12 cellular contexts compared by ENCODE assay signal in the genomic region with DNA sequence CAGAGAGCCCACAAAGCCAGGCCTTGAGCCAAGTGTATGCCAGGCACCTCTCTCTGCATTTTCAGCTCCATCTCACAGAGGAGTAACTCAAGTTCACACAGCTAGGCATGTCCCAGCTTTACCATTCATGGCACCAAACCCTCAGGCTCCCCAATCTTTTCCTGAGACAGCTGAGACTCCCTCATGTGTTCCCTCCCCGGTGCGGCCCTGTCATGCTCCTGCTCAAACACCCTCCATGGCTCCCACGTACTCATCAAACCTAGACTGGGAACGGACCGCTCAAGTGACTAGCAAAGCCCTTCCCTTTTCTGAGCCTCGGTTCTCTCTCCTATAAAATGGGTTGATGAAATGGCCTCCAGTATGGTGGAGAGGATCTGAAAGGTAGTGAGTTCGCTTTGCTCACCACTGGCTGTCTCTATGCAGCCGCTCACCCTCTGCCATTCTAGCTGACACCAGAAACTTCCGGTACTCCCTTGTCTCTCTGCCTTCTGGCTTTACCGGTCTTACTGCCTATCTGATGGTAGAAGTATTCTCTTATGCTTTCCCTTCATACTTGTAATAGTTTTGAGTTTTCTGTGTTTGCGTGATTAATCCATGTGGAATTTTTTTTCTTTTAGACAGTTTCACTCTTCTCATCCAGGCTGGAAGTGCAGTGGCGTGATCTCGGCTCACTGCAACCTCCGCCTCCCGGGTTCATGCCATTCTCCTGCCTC. TPM values are rescaled to one million over a fixed set of nuclear protein-coding genes. Genes with fewer than 3 reads are reported as not detected.
DNase-seq lines count a peak whose midpoint lies in the region; ATAC-seq, FAIRE-seq and TF ChIP-seq lines count a peak whose summit lies in the region.
"Had no signal": no experiment of that assay in that cellular context is flagged by ENCODE, and none has a peak within 500 bp of the region (broad histone marks: within the 10 kb centered on the region; RNA-seq: fewer than 3 reads in every experiment).

No MANE protein-coding gene starts in this region.

- no peaks in the 10 kb centered on the region for H3K9me3 ChIP-seq in CD4-positive, alpha-beta memory T cell (ENCODE audit: control insufficient read depth in 1 of 2, low read length in 2 of 2)
- H3K9me3 ChIP-seq in SJSA1 (replicated peaks) (no peaks in the 10 kb centered on the region), Karpas-422 (ENCODE audit: low read length) (no peaks in the 10 kb centered on the region)

- CTCF ChIA-PET in CD4-positive, alpha-beta memory T cell (lab: Charles Lee; ENCODE audit: partially characterized antibody): interaction anchor here (1.4 to 1.9 kb wide), 3 partner anchors 12 to 82 kb away, joined by 3 to 9 read pairs (median 7); no protein-coding TSS in a partner anchor

- no peak for TF ChIP-seq CTCF in progenitor cell of endocrine pancreas (IDR thresholded peaks at IDR 0.05; ENCODE audit: unreplicated experiment)

- H3K27me3 ChIP-seq in CD4-positive, alpha-beta memory T cell (ENCODE audit: insufficient read depth, low read length): no peaks in the 10 kb centered on the region
- H3K27me3 ChIP-seq in SJSA1 (replicated peaks) (no peaks in the 10 kb centered on the region), Karpas-422 (ENCODE audit: low read length) (no peaks in the 10 kb centered on the region)

- FAIRE-seq in frontal cortex (lab: Jason Lieb, UNC): no peak
- FAIRE-seq: colon had no signal

- H3K36me3 Mint-ChIP-seq in CD4-positive, alpha-beta memory T cell: peaks cover 15 to 26% of the 10 kb centered on the region in 2 donors
- no peaks in the 10 kb centered on the region for H3K36me3 Mint-ChIP-seq in progenitor cell of endocrine pancreas (ENCODE audit: insufficient read depth)

- peaks cover 0 to 3% (median 0%) of the 10 kb centered on the region in 8 donors for H3K9me3 Mint-ChIP-seq in CD4-positive, alpha-beta memory T cell
- no peaks in the 10 kb centered on the region for H3K9me3 Mint-ChIP-seq in progenitor cell of endocrine pancreas (ENCODE audit: low read depth)
- H3K9me3 Mint-ChIP-seq: T-helper 1 cell treated with Interleukin-12 subunit alpha and Interleukin-12 subunit beta and Interleukin-4 antibody, amounts not matched to agents 30 μg/mL and 1 μg/mL, for 36 hours had no signal

- H3K4me3 Mint-ChIP-seq in CD4-positive, alpha-beta memory T cell: no peak overlapping the region
- H3K4me3 Mint-ChIP-seq in progenitor cell of endocrine pancreas (ENCODE audit: low read depth): no peak overlapping the region
- H3K4me3 Mint-ChIP-seq: T-helper 1 cell treated with Interleukin-12 subunit alpha and Interleukin-12 subunit beta and Interleukin-4 antibody, amounts not matched to agents 30 μg/mL and 1 μg/mL, for 36 hours had no signal

- peak; percentile 90 for ATAC-seq in esophagus mucosa
- no peak for ATAC-seq in GM18873 (IDR thresholded peaks at IDR 0.05; ENCODE audit: low FRiP score, unreplicated experiment)

- DNase-seq in CD4-positive, alpha-beta memory T cell: no peak
- DNase-seq in SJSA1 (ENCODE audit: low read depth in 1 of 2, low spot score in 2 of 2): peak; percentile 85 to 95
- DNase-seq in progenitor cell of endocrine pancreas (ENCODE audit: low spot score, unreplicated experiment): no peak
- DNase-seq in Karpas-422: no peak
- DNase-seq in NOMO-1 treated with DMSO at 0.1 percent for 48 hours (lab: John Stamatoyannopoulos, UW; ENCODE audit: unreplicated experiment): no peak
- DNase-seq in frontal cortex (ENCODE audit: low spot score in 2 of 2): no peak
- DNase-seq: GF-D8, MM.1S had no signal

- no peak overlapping the region for H3K4me3 ChIP-seq in CD4-positive, alpha-beta memory T cell (ENCODE audit: low read length in 2 of 2)
- H3K4me3 ChIP-seq in SJSA1 (peak overlapping the region; percentile 13), Karpas-422 (ENCODE audit: low read length) (no peak overlapping the region)

- no peak overlapping the region for H3K4me2 ChIP-seq in Karpas-422 (ENCODE audit: low read depth, low read length, poor library complexity, severe bottlenecking)

- intact Hi-C loops in CD4-positive, alpha-beta memory T cell (cut with micrococcal nuclease): no loop called here

- no peaks in the 10 kb centered on the region for H3K9me2 ChIP-seq in Karpas-422 (replicated peaks; ENCODE audit: insufficient read depth, low read length)

- H4K20me1 ChIP-seq in Karpas-422 (ENCODE audit: insufficient read depth, low read depth, low read length): 0 out of 2 replicates have a peak, but pooled peaks cover 5% of the 10 kb centered on the region

- H3K27ac Mint-ChIP-seq in CD4-positive, alpha-beta memory T cell: peak overlapping the region in 5 of 7 donors; percentile 31 to 89 (median 82)
- peak overlapping the region; percentile 66 for H3K27ac Mint-ChIP-seq in progenitor cell of endocrine pancreas
- H3K27ac Mint-ChIP-seq: T-helper 1 cell treated with Interleukin-12 subunit alpha and Interleukin-12 subunit beta and Interleukin-4 antibody, amounts not matched to agents 30 μg/mL and 1 μg/mL, for 36 hours had no signal

- H3K9ac ChIP-seq in Karpas-422 (ENCODE audit: low read length): no peak overlapping the region

- peaks cover 3% of the 10 kb centered on the region for H3K36me3 ChIP-seq in CD4-positive, alpha-beta memory T cell (ENCODE audit: insufficient read depth, low read length)
- H3K36me3 ChIP-seq in SJSA1: peaks cover 12% of the 10 kb centered on the region
- no peaks in the 10 kb centered on the region for H3K36me3 ChIP-seq in Karpas-422 (ENCODE audit: insufficient read depth, low read length)

- H3K4me1 Mint-ChIP-seq in CD4-positive, alpha-beta memory T cell: peaks cover 23 to 66% (median 42%) of the 10 kb centered on the region in 4 donors
- H3K4me1 Mint-ChIP-seq in progenitor cell of endocrine pancreas (ENCODE audit: low read depth): peaks cover 6% of the 10 kb centered on the region

- peaks cover 41% of the 10 kb centered on the region for H3K4me1 ChIP-seq in CD4-positive, alpha-beta memory T cell (ENCODE audit: insufficient read depth, low read length)
- H3K4me1 ChIP-seq in SJSA1 (replicated peaks) (peaks cover 34% of the 10 kb centered on the region), Karpas-422 (ENCODE audit: low read length) (no peaks in the 10 kb centered on the region)

- no peak overlapping the region for H3K27ac ChIP-seq in CD4-positive, alpha-beta memory T cell (ENCODE audit: low read depth, low read length)
- H3K27ac ChIP-seq in SJSA1 (peak overlapping the region; percentile 89), Karpas-422 (ENCODE audit: low read length) (no peak overlapping the region)

- H3K27me3 Mint-ChIP-seq in CD4-positive, alpha-beta memory T cell: no peaks in the 10 kb centered on the region
- H3K27me3 Mint-ChIP-seq in progenitor cell of endocrine pancreas: no peaks in the 10 kb centered on the region

- peaks cover 43% of the 10 kb centered on the region for H3K79me2 ChIP-seq in Karpas-422 (ENCODE audit: low read length)

- POLR2A ChIA-PET in CD4-positive, alpha-beta memory T cell (lab: Charles Lee; ENCODE audit: partially characterized antibody): interaction anchor here (1.3 to 2.2 kb wide), 2 partner anchors 14 to 21 kb away, joined by 3 to 17 read pairs; no protein-coding TSS in a partner anchor

- no peak overlapping the region for H2AFZ ChIP-seq in Karpas-422 (ENCODE audit: low read length)

RNA-seq across cellular contexts. Expression of a gene that starts 7.8 kb away (rescaled TPM):
- 100 to 1,000 TPM; 203 to 204 TPM for total RNA-seq in CD4-positive, alpha-beta memory T cell
- polyA plus RNA-seq in CD4-positive, alpha-beta memory T cell: 100 to 1,000 TPM; 195 to 284 TPM
- total RNA-seq in SJSA1 (2014; rRNA removed; shearing (Covaris generic)): 30.1 and 86.8 TPM in 2 replicates
- total RNA-seq in esophagus mucosa (109 TPM), progenitor cell of endocrine pancreas (159 and 164 TPM in 2 replicates), frontal cortex (18.8 TPM)
- total RNA-seq in Karpas-422 (2014; rRNA removed; shearing (Covaris generic); ENCODE audit: low replicate concordance): 38.2 and 48.0 TPM in 2 replicates

RNA-seq across cellular contexts. Expression of a gene that starts 30.5 kb away (rescaled TPM):
- total RNA-seq in CD4-positive, alpha-beta memory T cell: not detected
- not detected for polyA plus RNA-seq in CD4-positive, alpha-beta memory T cell
- total RNA-seq in SJSA1 (2014; rRNA removed; shearing (Covaris generic)): 4.9 and 9.9 TPM in 2 replicates
- total RNA-seq in esophagus mucosa: 61.5 TPM
- 107 and 110 TPM in 2 replicates for total RNA-seq in progenitor cell of endocrine pancreas
- not detected in 2 replicates for total RNA-seq in Karpas-422 (2014; rRNA removed; shearing (Covaris generic); ENCODE audit: low replicate concordance)
- 0.41 TPM for total RNA-seq in frontal cortex

RNA-seq across cellular contexts. Expression of a gene that starts 36.6 kb away (rescaled TPM):
- total RNA-seq in CD4-positive, alpha-beta memory T cell: 100 to 1,000 TPM; 291 to 302 TPM
- polyA plus RNA-seq in CD4-positive, alpha-beta memory T cell: 100 to 1,000 TPM in 1 of 2 donors, 10 to 100 TPM in 1; 36.2 to 103 TPM
- 123 and 210 TPM in 2 replicates for total RNA-seq in SJSA1 (2014; rRNA removed; shearing (Covaris generic))
- total RNA-seq in esophagus mucosa: 160 TPM
- 761 and 784 TPM in 2 replicates for total RNA-seq in progenitor cell of endocrine pancreas
- total RNA-seq in Karpas-422 (2014; rRNA removed; shearing (Covaris generic); ENCODE audit: low replicate concordance): 113 and 194 TPM in 2 replicates
- total RNA-seq in frontal cortex: 132 TPM

RNA-seq across cellular contexts. Expression of a gene that starts 48.8 kb away (rescaled TPM):
- total RNA-seq in CD4-positive, alpha-beta memory T cell: 10 to 100 TPM; 25.6 to 29.2 TPM
- 100 to 1,000 TPM; 130 to 159 TPM for polyA plus RNA-seq in CD4-positive, alpha-beta memory T cell
- total RNA-seq in SJSA1 (2014; rRNA removed; shearing (Covaris generic)): 28.1 and 36.6 TPM in 2 replicates
- total RNA-seq in esophagus mucosa (8.4 TPM), progenitor cell of endocrine pancreas (4.2 and 5.0 TPM in 2 replicates), frontal cortex (73.0 TPM)
- total RNA-seq in Karpas-422 (2014; rRNA removed; shearing (Covaris generic); ENCODE audit: low replicate concordance): 2.3 and 3.7 TPM in 2 replicates

RNA-seq across cellular contexts. Expression of a gene that starts 51.8 kb away (rescaled TPM):
- total RNA-seq in CD4-positive, alpha-beta memory T cell: 10 to 100 TPM; 72.7 to 73.0 TPM
- polyA plus RNA-seq in CD4-positive, alpha-beta memory T cell: 10 to 100 TPM in 1 of 2 donors, 1 to 10 TPM in 1; 3.2 to 36.3 TPM
- total RNA-seq in SJSA1 (2014; rRNA removed; shearing (Covaris generic)): 15.2 and 19.2 TPM in 2 replicates
- total RNA-seq in esophagus mucosa (22.5 TPM), progenitor cell of endocrine pancreas (32.1 and 35.0 TPM in 2 replicates), frontal cortex (2.0 TPM)
- 30.0 and 41.7 TPM in 2 replicates for total RNA-seq in Karpas-422 (2014; rRNA removed; shearing (Covaris generic); ENCODE audit: low replicate concordance)

Comparison
In these comparisons a context has a peak if more than half of its experiments do, and no peak if none do; other contexts are left out.
1. DNase-seq: peak in SJSA1 (2 of 2); none in CD4-positive, alpha-beta memory T cell (0 of 5), progenitor cell of endocrine pancreas (single experiment), Karpas-422 (single experiment), NOMO-1 treated with DMSO at 0.1 percent for 48 hours (single experiment) and frontal cortex (0 of 2).